In genomic region chr12:46390881-46391280, GRCh38 we compare ENCODE assay signal across 11 cellular contexts. TPM values are rescaled to one million over a fixed set of nuclear protein-coding genes. Genes with fewer than 3 reads are reported as not detected.
DNase-seq lines count a peak whose midpoint lies in the region; ATAC-seq, FAIRE-seq and TF ChIP-seq lines count a peak whose summit lies in the region.
"Had no signal": no experiment of that assay in that cellular context is flagged by ENCODE, and none has a peak within 500 bp of the region (broad histone marks: within the 10 kb centered on the region; RNA-seq: fewer than 3 reads in every experiment).

No MANE protein-coding gene starts in this region.

- H3K9me3 ChIP-seq in parathyroid adenoma (ENCODE audit: control insufficient read depth, low read length), result no peaks in the 10 kb centered on the region

- peaks cover 8% of the 10 kb centered on the region for H3K79me2 ChIP-seq in parathyroid adenoma

- H3K4me1 ChIP-seq in parathyroid adenoma, result no peaks in the 10 kb centered on the region

- H3K27ac ChIP-seq in parathyroid adenoma, result peak overlapping the region; percentile 40

- peak; percentile 21 for ATAC-seq in HG03175 (IDR thresholded peaks at IDR 0.05; ENCODE audit: unreplicated experiment)
- ATAC-seq in GM21723 (IDR thresholded peaks at IDR 0.05; ENCODE audit: unreplicated experiment), result no peak

- no peak overlapping the region for H3K9ac ChIP-seq in parathyroid adenoma

- FAIRE-seq in GM12891 (lab: Jason Lieb, UNC), result peak; percentile 66

- H3K27me3 ChIP-seq in parathyroid adenoma (ENCODE audit: control insufficient read depth, insufficient read depth, low read length), result no peaks in the 10 kb centered on the region

- H2AFZ ChIP-seq in parathyroid adenoma, result no peak overlapping the region

- no peak overlapping the region for H3K4me2 ChIP-seq in parathyroid adenoma (ENCODE audit: low read length)

- TF ChIP-seq CTCF in parathyroid adenoma (IDR thresholded peaks at IDR 0.05), result no peak

- H3K36me3 ChIP-seq in parathyroid adenoma (ENCODE audit: control insufficient read depth, insufficient read depth, low read length), result no peaks in the 10 kb centered on the region

- TF ChIP-seq POLR2A in GM12891 (IDR thresholded peaks at IDR 0.05; ENCODE audit: low read depth, low read length), result no peak

- DNase-seq in GM12891 (ENCODE audit: insufficient read length, low spot score) (no peak), dermis microvascular lymphatic vessel endothelial cell (ENCODE audit: low read depth in 2 of 2) (peak; percentile 85 to 89), OCI-M2 (lab: John Stamatoyannopoulos, UW; ENCODE audit: unreplicated experiment) (no peak), GOT3 (lab: John Stamatoyannopoulos, UW) (no peak), T-helper 9 cell (no peak)
- DNase-seq: cortex of kidney; NCI-H1105; stimulated activated naive CD4-positive, alpha-beta T cell treated with Interleukin-2 at 50 U/mL for 16 hours had no signal

- no peak overlapping the region for H3K4me3 ChIP-seq in parathyroid adenoma (ENCODE audit: low read depth, low read length)

TF ChIP-seq in GM12891, 5 proteins besides CTCF, POLR2A, EP300 and RAD21:
- TF ChIP-seq TAF1 (IDR thresholded peaks at IDR 0.05; ENCODE audit: low read depth, low read length) (no peak), PAX5 (IDR thresholded peaks at IDR 0.05; ENCODE audit: insufficient read depth, low read length, severe bottlenecking) (no peak), SPI1 (IDR thresholded peaks at IDR 0.05; ENCODE audit: low read depth, low read length) (no peak), POLR2AphosphoS5 (IDR thresholded peaks at IDR 0.05; ENCODE audit: low read depth, low read length) (no peak), POU2F2 (IDR thresholded peaks at IDR 0.05; ENCODE audit: low read depth, low read length) (no peak)

RNA-seq across cellular contexts. Expression of gene SLC38A2, which starts 18.3 kb away (rescaled TPM):
- 31.8 TPM for polyA plus RNA-seq in GM12891 (2012; ENCODE audit: low read depth, missing spikeins)
- total RNA-seq in dermis microvascular lymphatic vessel endothelial cell, result 451 and 539 TPM in 2 replicates

Comparison
In these comparisons a context has a peak if more than half of its experiments do, and no peak if none do; other contexts are left out.
1. DNase-seq: peak in dermis microvascular lymphatic vessel endothelial cell (2 of 2); none in GM12891 (single experiment), OCI-M2 (single experiment), GOT3 (single experiment) and T-helper 9 cell (single experiment).